In genomic region chr3:191634902-191635301, GRCh38 we compare ENCODE assay signal across 24 cellular contexts.
A peak's percentile ranks its signal among the peaks of the same experiment; 100 is the strongest.
DNase-seq lines count a peak whose midpoint lies in the region; ATAC-seq, FAIRE-seq and TF ChIP-seq lines count a peak whose summit lies in the region.
"Had no signal": no experiment of that assay in that cellular context is flagged by ENCODE, and none has a peak within 500 bp of the region (broad histone marks: within the 10 kb centered on the region; RNA-seq: fewer than 3 reads in every experiment).

No MANE protein-coding gene starts in this region.

- ATAC-seq in GM21447 (IDR thresholded peaks at IDR 0.05; ENCODE audit: unreplicated experiment), result no peak
- ATAC-seq: K562 had no signal

- H3K36me3 ChIP-seq in PC-9 (ENCODE audit: low read depth), result no peaks in the 10 kb centered on the region
- H3K36me3 ChIP-seq in neural cell (ENCODE audit: insufficient read depth, low read length), result no peaks in the 10 kb centered on the region
- H3K36me3 ChIP-seq: BE2C had no signal

- H3K79me2 ChIP-seq in PC-9 (ENCODE audit: low read depth), result no peaks in the 10 kb centered on the region
- no peaks in the 10 kb centered on the region for H3K79me2 ChIP-seq in neural cell (replicated peaks; ENCODE audit: insufficient read depth, low read length)

- no peak for TF ChIP-seq CTCF in PC-9 (conservative IDR thresholded peaks at IDR 0.05)
- no peak for TF ChIP-seq CTCF in neural cell (IDR thresholded peaks at IDR 0.05; ENCODE audit: poor library complexity, severe bottlenecking)
- TF ChIP-seq CTCF in dorsolateral prefrontal cortex (IDR thresholded peaks at IDR 0.05 in 54 of 56, conservative IDR thresholded peaks at IDR 0.05 in 2 of 56; ENCODE audit: low read depth in 1 of 56, partially characterized antibody in 56 of 56), result no peak

- DNase-seq in EL, result peak; percentile 5
- DNase-seq in H54 (ENCODE audit: insufficient read length, low spot score), result no peak
- DNase-seq in PC-9, result no peak
- no peak for DNase-seq in HEK293T (ENCODE audit: extremely low spot score)
- DNase-seq in islet precursor cell, result no peak
- DNase-seq in dorsolateral prefrontal cortex, result no peak
- DNase-seq: ACHN; BE2C; C1 segment of cervical spinal cord; CD4-positive, CD25-positive, alpha-beta regulatory T cell; CD8-positive, alpha-beta memory T cell; COR-L47; DMS 273 treated with DMSO at 0.1 percent for 48 hours; DMS53; DND-41; GDM1; H9; IMR-90 had no signal

- H3K4me1 ChIP-seq in PC-9 (replicated peaks; ENCODE audit: insufficient read depth), result no peaks in the 10 kb centered on the region
- H3K4me1 ChIP-seq: BE2C had no signal

- H4K20me1 ChIP-seq in PC-9 (ENCODE audit: insufficient read depth) (no peaks in the 10 kb centered on the region), neural cell (ENCODE audit: insufficient read depth) (no peaks in the 10 kb centered on the region)

- peak; percentile 82 for TF ChIP-seq EP300 in neural cell (conservative IDR thresholded peaks at IDR 0.05; ENCODE audit: poor library complexity, severe bottlenecking)

- CTCF ChIA-PET in PC-9 (lab: Charles Lee) (no interaction called here), HEK293T (lab: Yijun Ruan, JAX) (no interaction called here)

- no TSS peak for BruUV-seq in PC-9 (replicated peaks; lab: Mats Ljungman, UMichigan)

- no peak for TF ChIP-seq POLR2A in H54 (IDR thresholded peaks at IDR 0.05; ENCODE audit: low read depth, low read length)

- no peaks in the 10 kb centered on the region for H3K27me3 ChIP-seq in PC-9 (ENCODE audit: insufficient read depth, low read depth)
- no peaks in the 10 kb centered on the region for H3K27me3 ChIP-seq in neural cell (ENCODE audit: insufficient read depth, low read depth, low read length)
- H3K27me3 ChIP-seq in dorsolateral prefrontal cortex, result no peaks in the 10 kb centered on the region
- H3K27me3 ChIP-seq: BE2C had no signal

- H3K9me2 ChIP-seq in PC-9 (ENCODE audit: insufficient read depth) (no peaks in the 10 kb centered on the region), neural cell (ENCODE audit: insufficient read depth, low read length) (no peaks in the 10 kb centered on the region)

- peak; percentile 37 for TF ChIP-seq RAD21 in neural cell (conservative IDR thresholded peaks at IDR 0.05)

- no peak overlapping the region for H3K4me3 ChIP-seq in PC-9
- no peak overlapping the region for H3K4me3 ChIP-seq in neural cell (ENCODE audit: low read length)
- no peak overlapping the region for H3K4me3 ChIP-seq in dorsolateral prefrontal cortex
- H3K4me3 ChIP-seq: K562 had no signal

- intact Hi-C loops in PC-9 (cut with micrococcal nuclease; ENCODE audit: unreplicated experiment) (no loop called here), dorsolateral prefrontal cortex (cut with DNase I) (no loop called here)

- H3K9me3 ChIP-seq in PC-9 (ENCODE audit: insufficient read depth, low read depth), result no peaks in the 10 kb centered on the region
- no peaks in the 10 kb centered on the region for H3K9me3 ChIP-seq in neural cell (ENCODE audit: low read length)

- no peak overlapping the region for H3K9ac ChIP-seq in neural cell (ENCODE audit: low read length)

- H2AFZ ChIP-seq in PC-9 (peak overlapping the region; percentile 45), neural cell (ENCODE audit: low read depth, low read length) (no peak overlapping the region)

- FAIRE-seq in H54 (lab: Jason Lieb, UNC), result peak; percentile 52
- FAIRE-seq: GM12892, GM18507, K562 had no signal

- H3F3A ChIP-seq in PC-9 (ENCODE audit: insufficient read depth, low read depth) (no peaks in the 10 kb centered on the region), neural cell (ENCODE audit: insufficient read depth, low read length, poor library complexity, severe bottlenecking) (no peaks in the 10 kb centered on the region)

- H3K27ac ChIP-seq in PC-9 (no peak overlapping the region), neural cell (ENCODE audit: low read length) (peak overlapping the region; percentile 25), dorsolateral prefrontal cortex (no peak overlapping the region)
- H3K27ac ChIP-seq: HL-60 had no signal

- POLR2A ChIA-PET in PC-9 (lab: Charles Lee; ENCODE audit: unreplicated experiment), result no interaction called here
- POLR2A ChIA-PET in HEK293T (lab: Yijun Ruan, JAX), result no interaction called here

- H3K4me2 ChIP-seq in PC-9, result no peak overlapping the region
- no peak overlapping the region for H3K4me2 ChIP-seq in neural cell (ENCODE audit: low read length)

TF ChIP-seq in neural cell, 6 proteins besides CTCF, POLR2A, EP300 and RAD21:
- TF ChIP-seq POLR2AphosphoS5 (IDR thresholded peaks at IDR 0.05) (peak; percentile 74), REST (IDR thresholded peaks at IDR 0.05; ENCODE audit: borderline replicate concordance) (no peak), SMC3 (conservative IDR thresholded peaks at IDR 0.05; ENCODE audit: poor library complexity) (peak; percentile 25), EZH2 (IDR thresholded peaks at IDR 0.05; ENCODE audit: borderline replicate concordance, insufficient read depth, low read length, poor library complexity, severe bottlenecking) (no peak), MXI1 (conservative IDR thresholded peaks at IDR 0.05; ENCODE audit: poor library complexity, severe bottlenecking) (no peak), TAF1 (IDR thresholded peaks at IDR 0.05; ENCODE audit: low read depth) (no peak)

TF ChIP-seq in HEK293T, 16 proteins besides CTCF, POLR2A, EP300 and RAD21:
- TF ChIP-seq FOXK2 (IDR thresholded peaks at IDR 0.05) (no peak), PKNOX1 (IDR thresholded peaks at IDR 0.05) (no peak), L3MBTL2 (conservative IDR thresholded peaks at IDR 0.05) (no peak), SP1 (IDR thresholded peaks at IDR 0.05) (no peak), FOXA1 (IDR thresholded peaks at IDR 0.05) (no peak), LEF1 (IDR thresholded peaks at IDR 0.05; ENCODE audit: borderline replicate concordance) (no peak), ELF4 (IDR thresholded peaks at IDR 0.05) (no peak), ZNF384 (IDR thresholded peaks at IDR 0.05) (no peak), CTBP1 (IDR thresholded peaks at IDR 0.05; ENCODE audit: borderline replicate concordance) (no peak), BHLHE40 (IDR thresholded peaks at IDR 0.05; ENCODE audit: borderline replicate concordance) (no peak), ARNT (IDR thresholded peaks at IDR 0.05) (no peak)
